In genomic region chrX:16870861-16871584, GRCh38 we compare ENCODE assay signal across 7 cellular contexts. TPM values are rescaled to one million over a fixed set of nuclear protein-coding genes. Genes with fewer than 3 reads are reported as not detected.
DNase-seq lines count a peak whose midpoint lies in the region; ATAC-seq and TF ChIP-seq lines count a peak whose summit lies in the region.

No MANE protein-coding gene starts in this region.

- H3K36me3 ChIP-seq in NT2/D1 (ENCODE audit: insufficient read depth, insufficient read length, low read length) (peaks cover 24% of the 10 kb centered on the region), breast epithelium (no peaks in the 10 kb centered on the region)

- intact Hi-C loops in breast epithelium (cut with DNase I; ENCODE audit: low total_unique reads), result no loop called here

- H3K4me1 ChIP-seq in NT2/D1 (ENCODE audit: insufficient read depth, insufficient read length) (no peaks in the 10 kb centered on the region), breast epithelium (no peaks in the 10 kb centered on the region)

- no peaks in the 10 kb centered on the region for H3K9me3 ChIP-seq in NT2/D1 (ENCODE audit: insufficient read depth, low read length)
- H3K9me3 ChIP-seq in breast epithelium, result no peaks in the 10 kb centered on the region

- peak; percentile 6 for ATAC-seq in HG02763 (IDR thresholded peaks at IDR 0.05; ENCODE audit: unreplicated experiment)
- ATAC-seq in stimulated activated naive CD8-positive, alpha-beta T cell treated with anti-CD3 and anti-CD28 coated beads, Interleukin-15, Interleukin-2, amounts not matched to agents 100 U/mL and 50 U/mL, for 24 hours, result no peak

- H3K4me3 ChIP-seq in GM12864 (ENCODE audit: low read depth, low read length) (peak overlapping the region; percentile 59), NT2/D1 (ENCODE audit: insufficient read length, low read depth) (peak overlapping the region; percentile 63), breast epithelium (peak overlapping the region; percentile 48 to 78 (median 65))

- TF ChIP-seq CTCF in GM12864 (IDR thresholded peaks at IDR 0.05; ENCODE audit: low read depth, low read length, missing control alignments) (no peak), breast epithelium (IDR thresholded peaks at IDR 0.05) (no peak)

- H3K27ac ChIP-seq in breast epithelium (peak overlapping the region; percentile 86 to 95), layer of hippocampus (ENCODE audit: low read depth, low read length) (peak overlapping the region; percentile 85)

- H3K27me3 ChIP-seq in NT2/D1 (ENCODE audit: insufficient read depth, insufficient read length), result peaks cover 13% of the 10 kb centered on the region
- H3K27me3 ChIP-seq in breast epithelium, result peaks cover 0 to 34% of the 10 kb centered on the region in 2 donors
- H3K27me3 ChIP-seq in layer of hippocampus (ENCODE audit: control insufficient read depth, insufficient read depth, low read length), result no peaks in the 10 kb centered on the region

- no peak for TF ChIP-seq POLR2A in breast epithelium (IDR thresholded peaks at IDR 0.05)

- peak overlapping the region; percentile 93 for H3K9ac ChIP-seq in NT2/D1 (ENCODE audit: insufficient read length, low read depth)

- DNase-seq in GM12864 (ENCODE audit: low read depth) (no peak), NT2/D1 (ENCODE audit: low read depth, low spot score) (peak; percentile 30), breast epithelium (ENCODE audit: low spot score in 2 of 2) (no peak), NCI-H1694 (lab: John Stamatoyannopoulos, UW) (no peak)
- DNase-seq in stimulated activated naive CD8-positive, alpha-beta T cell treated with anti-CD3 and anti-CD28 coated beads, Interleukin-15, Interleukin-2, amounts not matched to agents 100 U/mL and 50 U/mL, for 24 hours, result peak; percentile 9

RNA-seq across cellular contexts. Expression of gene RBBP7, which starts 0.9 kb away (rescaled TPM):
- 10 to 100 TPM; 79.3 to 89.5 (median 86.4) TPM for total RNA-seq in breast epithelium

Comparison
In these comparisons a context has a peak if more than half of its experiments do, and no peak if none do; other contexts are left out.
1. DNase-seq: peak in NT2/D1 (single experiment) and stimulated activated naive CD8-positive, alpha-beta T cell treated with anti-CD3 and anti-CD28 coated beads, Interleukin-15, Interleukin-2, amounts not matched to agents 100 U/mL and 50 U/mL, for 24 hours (single experiment); none in GM12864 (single experiment), breast epithelium (0 of 2) and NCI-H1694 (single experiment).
2. Peak in every context shown above with its lines, with median percentiles within 50 percentile points of each other: H3K4me3 ChIP-seq.